8 cellular contexts compared by ENCODE assay signal in genomic region chr1:65393345-65393744, GRCh38. TPM values are rescaled to one million over a fixed set of nuclear protein-coding genes. Genes with fewer than 3 reads are reported as not detected.
DNase-seq lines count a peak whose midpoint lies in the region; ATAC-seq, FAIRE-seq and TF ChIP-seq lines count a peak whose summit lies in the region.

No MANE protein-coding gene starts in this region.

- CTCF ChIA-PET in K562 (lab: Yijun Ruan, JAX; ENCODE audit: low intra/inter-chr PET ratio), result no interaction called here
- CTCF ChIA-PET in CD4-positive, alpha-beta T cell (lab: Charles Lee), result no interaction called here

- TF ChIP-seq POLR2A in K562 (conservative IDR thresholded peaks at IDR 0.05), result no peak
- no peak for TF ChIP-seq POLR2A in spleen (IDR thresholded peaks at IDR 0.05)

- no peak overlapping the region for H3K4me3 Mint-ChIP-seq in CD4-positive, CD25-positive, alpha-beta regulatory T cell
- H3K4me3 Mint-ChIP-seq in CD4-positive, alpha-beta T cell, result no peak overlapping the region

- no peak overlapping the region for H3K4me2 ChIP-seq in K562 (ENCODE audit: insufficient read depth, low read length)

- TF ChIP-seq EP300 in K562 (IDR thresholded peaks at IDR 0.05; ENCODE audit: low read length), result no peak

- no peak overlapping the region for H3K27ac ChIP-seq in CD4-positive, CD25-positive, alpha-beta regulatory T cell (ENCODE audit: insufficient read depth, low read length, poor library complexity, severe bottlenecking)
- H3K27ac ChIP-seq in K562 (ENCODE audit: extremely low read depth, low read depth, low read length) (peak overlapping the region; percentile 25; the same call in 2 of the 3 replicates), spleen (no peak overlapping the region)
- H3K27ac ChIP-seq in CD4-positive, alpha-beta T cell (ENCODE audit: low read depth, low read length), result no peak overlapping the region

- no peak for TF ChIP-seq RAD21 in K562 (CRISPR knock-in tag; conservative IDR thresholded peaks at IDR 0.05 in 1 of 2, IDR thresholded peaks at IDR 0.05 in 1 of 2)

- no peak overlapping the region for H3K4me3 ChIP-seq in CD4-positive, CD25-positive, alpha-beta regulatory T cell (ENCODE audit: low read depth, low read length)
- H3K4me3 ChIP-seq in K562 (no peak overlapping the region), spleen (no peak overlapping the region)

- peaks cover 5 to 20% (median 13%) of the 10 kb centered on the region in 4 donors for H3K4me1 Mint-ChIP-seq in CD4-positive, CD25-positive, alpha-beta regulatory T cell
- H3K4me1 Mint-ChIP-seq in CD4-positive, alpha-beta T cell (ENCODE audit: low read depth), result no peaks in the 10 kb centered on the region

- no TSS peak for BruUV-seq in K562 (replicated peaks; lab: Mats Ljungman, UMichigan)

- DNase-seq in CD4-positive, CD25-positive, alpha-beta regulatory T cell, result peak in 1 of 3 donors; percentile 94
- peak in 2 of 4 experiments; percentile 13 to 29 for DNase-seq in K562 (ENCODE audit: extremely low read depth in 1 of 4, low spot score in 3 of 4)
- no peak for DNase-seq in DMS79 treated with DMSO at 0.1 percent for 48 hours (lab: John Stamatoyannopoulos, UW)
- no peak for DNase-seq in CD4-positive, alpha-beta T cell
- no peak for DNase-seq in spleen
- DNase-seq in Right ventricle myocardium superior, result no peak

- no peaks in the 10 kb centered on the region for H3K9me3 ChIP-seq in CD4-positive, CD25-positive, alpha-beta regulatory T cell (ENCODE audit: control insufficient read depth in 2 of 2, low read length in 2 of 2)
- H3K9me3 ChIP-seq in K562 (replicated peaks; ENCODE audit: control insufficient read depth, insufficient read depth, low read depth, low read length) (no peaks in the 10 kb centered on the region), spleen (no peaks in the 10 kb centered on the region)
- H3K9me3 ChIP-seq in CD4-positive, alpha-beta T cell (ENCODE audit: control insufficient read depth, low read length), result no peaks in the 10 kb centered on the region

- no peaks in the 10 kb centered on the region for H3K36me3 ChIP-seq in CD4-positive, CD25-positive, alpha-beta regulatory T cell (ENCODE audit: control insufficient read depth, insufficient read depth, low read length)
- H3K36me3 ChIP-seq in K562 (ENCODE audit: control insufficient read depth, insufficient read depth, low read length) (peaks cover 98% of the 10 kb centered on the region), spleen (peaks cover 0 to 40% (median 0%) of the 10 kb centered on the region in 6 donors)

- no peaks in the 10 kb centered on the region for H3K9me3 Mint-ChIP-seq in CD4-positive, CD25-positive, alpha-beta regulatory T cell
- H3K9me3 Mint-ChIP-seq in CD4-positive, alpha-beta T cell, result no peaks in the 10 kb centered on the region

- no peaks in the 10 kb centered on the region for H3K36me3 Mint-ChIP-seq in CD4-positive, CD25-positive, alpha-beta regulatory T cell
- no peaks in the 10 kb centered on the region for H3K36me3 Mint-ChIP-seq in CD4-positive, alpha-beta T cell (ENCODE audit: low read depth)

- in situ Hi-C loops in K562 (cut with MboI), result no loop called here

- TF ChIP-seq CTCF in K562 (IDR thresholded peaks at IDR 0.05 in 2 of 3, conservative IDR thresholded peaks at IDR 0.05 in 1 of 3; ENCODE audit: insufficient read depth in 2 of 3, low read depth in 1 of 3, low read length in 3 of 3) (no peak), spleen (IDR thresholded peaks at IDR 0.05 in 8 of 11, conservative IDR thresholded peaks at IDR 0.05 in 3 of 11) (no peak)
- TF ChIP-seq CTCF in CD4-positive, alpha-beta T cell (IDR thresholded peaks at IDR 0.05), result no peak

- H3K9me1 ChIP-seq in K562 (ENCODE audit: control insufficient read depth, insufficient read depth, low read length), result no peaks in the 10 kb centered on the region

- H4K20me1 ChIP-seq in K562 (replicated peaks; ENCODE audit: control insufficient read depth, insufficient read depth, low read length), result no peaks in the 10 kb centered on the region

- no peaks in the 10 kb centered on the region for H3K27me3 Mint-ChIP-seq in CD4-positive, CD25-positive, alpha-beta regulatory T cell
- H3K27me3 Mint-ChIP-seq in CD4-positive, alpha-beta T cell, result no peaks in the 10 kb centered on the region

- no peaks in the 10 kb centered on the region for H3K27me3 ChIP-seq in CD4-positive, CD25-positive, alpha-beta regulatory T cell (ENCODE audit: control insufficient read depth, insufficient read depth, low read length)
- H3K27me3 ChIP-seq in K562 (ENCODE audit: control insufficient read depth in 2 of 2, insufficient read depth in 2 of 2, low read length in 2 of 2) (no peaks in the 10 kb centered on the region), spleen (replicated peaks in 1 of 7) (no peaks in the 10 kb centered on the region)
- no peaks in the 10 kb centered on the region for H3K27me3 ChIP-seq in CD4-positive, alpha-beta T cell (ENCODE audit: control insufficient read depth, insufficient read depth, low read length)

- no peak for FAIRE-seq in K562 (lab: Jason Lieb, UNC)

- intact Hi-C loops in K562 (cut with micrococcal nuclease), result no loop called here
- intact Hi-C loops in CD4-positive, alpha-beta T cell (cut with DNase I, micrococcal nuclease), result no loop called here
- intact Hi-C loops in spleen (cut with DNase I; ENCODE audit: low total_unique reads), result no loop called here
- intact Hi-C loops in Right ventricle myocardium superior (cut with DNase I), result no loop called here

- WGBS in K562 (ENCODE audit: insufficient coverage, low coverage, missing lambda C conversion rate), result 83% methylated on average over 2 of the region's 2 CpGs
- 58 to 85% (median 78%) methylated on average over 2 of the region's 2 CpGs for WGBS in spleen, 5 donors

- no peak overlapping the region for H2AFZ ChIP-seq in K562 (ENCODE audit: low read depth, low read length)

- POLR2A ChIA-PET in K562 (lab: Yijun Ruan, JAX), result interaction anchor here (0.5 to 3.9 kb wide), 3 partner anchors 19 to 41 kb away, joined by 3 to 10 read pairs (median 3); no protein-coding TSS in a partner anchor
- POLR2A ChIA-PET in CD4-positive, alpha-beta T cell (lab: Charles Lee), result no interaction called here

- H3K27ac Mint-ChIP-seq in CD4-positive, CD25-positive, alpha-beta regulatory T cell, result peak overlapping the region in 1 of 3 donors; percentile 33
- H3K27ac Mint-ChIP-seq in CD4-positive, alpha-beta T cell, result no peak overlapping the region

- H3K9ac ChIP-seq in K562 (ENCODE audit: insufficient read depth in 1 of 2, low read depth in 2 of 2, low read length in 2 of 2), result no peak overlapping the region

- ATAC-seq in CD4-positive, CD25-positive, alpha-beta regulatory T cell (ENCODE audit: low read depth in 2 of 2), result peak; percentile 95 to 98
- peak; percentile 52 for ATAC-seq in GM19468 (IDR thresholded peaks at IDR 0.05; ENCODE audit: extremely low read depth, unreplicated experiment)
- peak; percentile 81 for ATAC-seq in HG03460 (IDR thresholded peaks at IDR 0.05; ENCODE audit: unreplicated experiment)
- peak; percentile 29; the same call in 1 of the 3 replicates for ATAC-seq in K562
- no peak for ATAC-seq in CD4-positive, alpha-beta T cell (ENCODE audit: poor library complexity)
- ATAC-seq in Right ventricle myocardium superior (ENCODE audit: poor library complexity), result no peak

- peaks cover 7% of the 10 kb centered on the region for H3K4me1 ChIP-seq in CD4-positive, CD25-positive, alpha-beta regulatory T cell (ENCODE audit: control insufficient read depth, insufficient read depth, low read length, poor library complexity, severe bottlenecking)
- H3K4me1 ChIP-seq in K562 (replicated peaks in 1 of 2; ENCODE audit: control insufficient read depth in 2 of 2, insufficient read depth in 2 of 2, low read length in 2 of 2) (no peaks in the 10 kb centered on the region), spleen (no peaks in the 10 kb centered on the region)

- H3K79me2 ChIP-seq in K562 (ENCODE audit: control insufficient read depth, insufficient read depth, low read length), result no peaks in the 10 kb centered on the region; the same call in 2 of the 3 replicates

RNA-seq across cellular contexts. Expression of gene LEPR, which starts 27.1 kb away (rescaled TPM):
- total RNA-seq in CD4-positive, CD25-positive, alpha-beta regulatory T cell, result 2.8 TPM
- 1 to 10 TPM; 2.3 to 3.2 (median 2.8) TPM for polyA plus RNA-seq in CD4-positive, CD25-positive, alpha-beta regulatory T cell
- 58.9 and 119 TPM in 2 replicates for total RNA-seq in K562 (2011; cell fraction: chromatin; rRNA removed; ENCODE audit: low replicate concordance)
- 43.9 and 53.4 TPM in 2 replicates for total RNA-seq in K562 (2011; cell fraction: nucleolus; rRNA removed)
- 92.8 and 105 TPM in 2 replicates for total RNA-seq in K562 (2011; cell fraction: nucleoplasm; rRNA removed)
- total RNA-seq in K562 (2014; rRNA removed) (26.0 and 26.5 TPM in 2 replicates), K562 (2014; rRNA removed; fragmentation: Illumina TruSeq; extraction: Trizol) (55.0 and 58.4 TPM in 2 replicates), K562 (2015; rRNA removed; fragmentation: Illumina TruSeq; extraction: Trizol) (51.5 and 56.8 TPM in 2 replicates), K562 (2021) (43.1 and 43.6 TPM in 2 replicates), spleen (1 to 10 TPM; 2.8 to 9.3 (median 5.6) TPM), Right ventricle myocardium superior (4.3 TPM)
- polyA plus RNA-seq in K562 (2011; rRNA removed) (83.7 and 111 TPM in 2 replicates), K562 (2014; fragmentation: Illumina TruSeq; extraction: Trizol) (37.3 and 45.2 TPM in 2 replicates), K562 (2014; fragmentation: Nextera tagmentation; extraction: Ambion mirVana) (10 to 100 TPM; 12.2 to 18.1 TPM), K562 (2014; rRNA removed) (19.9 and 26.1 TPM in 2 replicates), spleen (1 to 10 TPM in 1 of 3 donors, under 1 TPM in 2; 0.90 to 1.1 (median 1.00) TPM)
- 30.7 and 48.6 TPM in 2 replicates for polyA plus RNA-seq in K562 (2011; cell fraction: cytosol; rRNA removed)
- 25.8 and 36.4 TPM in 2 replicates for polyA plus RNA-seq in K562 (2011; cell fraction: nucleus; rRNA removed)
- polyA plus RNA-seq in K562 (2012), result 22.2 and 31.8 TPM in 2 replicates
- 197 and 201 TPM in 2 replicates for polyA minus RNA-seq in K562 (2011; rRNA and poly(A)+ RNA removed)
- 51.6 and 74.5 TPM in 2 replicates for polyA minus RNA-seq in K562 (2011; cell fraction: cytosol; rRNA and poly(A)+ RNA removed)
- polyA minus RNA-seq in K562 (2011; cell fraction: nucleus; rRNA and poly(A)+ RNA removed), result 25.3 and 51.1 TPM in 2 replicates
- total RNA-seq in CD4-positive, alpha-beta T cell, result under 1 TPM; 0.58 to 0.59 TPM

RNA-seq across cellular contexts. Expression of gene LEPROT, which starts 27.1 kb away (rescaled TPM):
- total RNA-seq in CD4-positive, CD25-positive, alpha-beta regulatory T cell, result 21.1 TPM
- polyA plus RNA-seq in CD4-positive, CD25-positive, alpha-beta regulatory T cell, result 10 to 100 TPM; 12.4 to 27.2 (median 17.5) TPM
- total RNA-seq in K562 (2011; cell fraction: chromatin; rRNA removed; ENCODE audit: low replicate concordance), result 47.7 and 171 TPM in 2 replicates
- total RNA-seq in K562 (2011; cell fraction: nucleolus; rRNA removed), result 33.7 and 49.6 TPM in 2 replicates
- total RNA-seq in K562 (2011; cell fraction: nucleoplasm; rRNA removed), result 135 and 209 TPM in 2 replicates
- 28.1 and 34.8 TPM in 2 replicates for total RNA-seq in K562 (2014; rRNA removed)
- 45.8 and 52.8 TPM in 2 replicates for total RNA-seq in K562 (2014; rRNA removed; fragmentation: Illumina TruSeq; extraction: Trizol)
- 40.6 and 46.3 TPM in 2 replicates for total RNA-seq in K562 (2015; rRNA removed; fragmentation: Illumina TruSeq; extraction: Trizol)
- 38.2 and 42.9 TPM in 2 replicates for total RNA-seq in K562 (2021)
- 84.0 and 97.5 TPM in 2 replicates for polyA plus RNA-seq in K562 (2011; rRNA removed)
- polyA plus RNA-seq in K562 (2011; cell fraction: cytosol; rRNA removed), result 33.1 and 88.6 TPM in 2 replicates
- 88.8 and 104 TPM in 2 replicates for polyA plus RNA-seq in K562 (2011; cell fraction: nucleus; rRNA removed)
- 40.2 and 59.7 TPM in 2 replicates for polyA plus RNA-seq in K562 (2012)
- 44.0 and 47.4 TPM in 2 replicates for polyA plus RNA-seq in K562 (2014; fragmentation: Illumina TruSeq; extraction: Trizol)
- 10 to 100 TPM; 30.7 to 38.5 TPM for polyA plus RNA-seq in K562 (2014; fragmentation: Nextera tagmentation; extraction: Ambion mirVana)
- 53.4 and 54.9 TPM in 2 replicates for polyA plus RNA-seq in K562 (2014; rRNA removed)
- 65.3 and 66.8 TPM in 2 replicates for polyA minus RNA-seq in K562 (2011; rRNA and poly(A)+ RNA removed)
- polyA minus RNA-seq in K562 (2011; cell fraction: cytosol; rRNA and poly(A)+ RNA removed), result 24.1 and 26.4 TPM in 2 replicates
- polyA minus RNA-seq in K562 (2011; cell fraction: nucleus; rRNA and poly(A)+ RNA removed), result 68.3 and 104 TPM in 2 replicates
- 10 to 100 TPM; 20.2 to 23.9 TPM for total RNA-seq in CD4-positive, alpha-beta T cell
- total RNA-seq in spleen, result 100 to 1,000 TPM in 1 of 7 donors, 10 to 100 TPM in 6; 56.6 to 104 (median 78.7) TPM
- polyA plus RNA-seq in spleen, result 10 to 100 TPM; 12.5 to 25.4 (median 16.5) TPM
- 54.1 TPM for total RNA-seq in Right ventricle myocardium superior

Comparison
In these comparisons a context has a peak if more than half of its experiments do, and no peak if none do; other contexts are left out.
1. ATAC-seq: peak in CD4-positive, CD25-positive, alpha-beta regulatory T cell (2 of 2), GM19468 (single experiment), HG03460 (single experiment) and K562 (single experiment); none in CD4-positive, alpha-beta T cell (single experiment) and Right ventricle myocardium superior (single experiment).